In the genomic region with DNA sequence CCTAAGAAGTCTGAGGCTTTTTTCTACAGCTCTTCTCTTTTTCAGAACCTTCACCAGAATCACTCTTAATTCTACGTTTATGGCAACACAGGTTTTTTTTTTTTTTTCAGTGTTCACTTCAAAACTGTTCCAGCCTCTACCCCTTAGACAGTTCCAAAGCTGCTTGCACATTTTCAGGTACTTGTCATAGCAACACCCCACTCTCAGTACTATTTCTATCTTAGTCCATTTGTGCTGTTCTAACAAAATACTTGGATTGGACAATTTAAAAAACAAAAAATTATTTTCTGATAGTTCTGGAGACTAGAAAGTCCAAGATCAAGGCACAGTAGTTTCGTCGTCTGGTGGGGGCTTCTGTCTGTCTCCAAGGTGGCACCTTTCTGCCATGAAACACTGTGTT, we compare ENCODE assay signal across 36 cellular contexts.
DNase-seq lines count a peak whose midpoint lies in the region; ATAC-seq, FAIRE-seq and TF ChIP-seq lines count a peak whose summit lies in the region.
"Had no signal": no experiment of that assay in that cellular context is flagged by ENCODE, and none has a peak within 500 bp of the region (broad histone marks: within the 10 kb centered on the region; RNA-seq: fewer than 3 reads in every experiment).

No MANE protein-coding gene starts in this region.

- TF ChIP-seq RAD21 in K562 (CRISPR knock-in tag; conservative IDR thresholded peaks at IDR 0.05 in 1 of 2, IDR thresholded peaks at IDR 0.05 in 1 of 2), result no peak

- H3K36me3 ChIP-seq in HEK293 (ENCODE audit: control insufficient read depth in 2 of 2, insufficient read depth in 1 of 2, low read length in 2 of 2) (no peaks in the 10 kb centered on the region), KMS-11 (ENCODE audit: insufficient read depth) (no peaks in the 10 kb centered on the region), K562 (ENCODE audit: control insufficient read depth, insufficient read depth, low read length) (no peaks in the 10 kb centered on the region)
- H3K36me3 ChIP-seq: BE2C; BLaER1; BLaER1 treated with 17β-estradiol and CSF1 and Interleukin-3, amounts not matched to agents 10 nM and 100 nM had no signal

- no peak overlapping the region for H3K4me3 Mint-ChIP-seq in progenitor cell of endocrine pancreas (ENCODE audit: low read depth)
- H3K4me3 Mint-ChIP-seq: B cell; CD14-positive monocyte; CD4-positive, alpha-beta memory T cell; CD4-positive, alpha-beta T cell; CD4-positive, CD25-positive, alpha-beta regulatory T cell; CD8-positive, alpha-beta memory T cell; CD8-positive, alpha-beta T cell had no signal

- WGBS in K562 (ENCODE audit: insufficient coverage, low coverage, missing lambda C conversion rate), result 3% methylated on average over 3 of the region's 3 CpGs

- BruUV-seq in K562 (replicated peaks; lab: Mats Ljungman, UMichigan), result no TSS peak

- no peak overlapping the region for H3K27ac ChIP-seq in HEK293 (ENCODE audit: extremely low read depth, low read depth, low read length)
- no peak overlapping the region for H3K27ac ChIP-seq in KMS-11
- no peak overlapping the region for H3K27ac ChIP-seq in K562 (ENCODE audit: extremely low read depth, low read depth, low read length)
- H3K27ac ChIP-seq: 22Rv1; A549; BLaER1; BLaER1 treated with 17β-estradiol and CSF1 and Interleukin-3, amounts not matched to agents 10 nM and 100 nM; C4-2B had no signal

- peaks cover 24% of the 10 kb centered on the region for H3K9me3 Mint-ChIP-seq in progenitor cell of endocrine pancreas (ENCODE audit: low read depth)

- H3K4me2 ChIP-seq in KMS-11 (peak overlapping the region; percentile 10), K562 (ENCODE audit: insufficient read depth, low read length) (no peak overlapping the region)
- H3K4me2 ChIP-seq: A549; BLaER1; BLaER1 treated with 17β-estradiol and CSF1 and Interleukin-3, amounts not matched to agents 10 nM and 100 nM had no signal

- H3K27me3 Mint-ChIP-seq in progenitor cell of endocrine pancreas, result no peaks in the 10 kb centered on the region
- H3K27me3 Mint-ChIP-seq: B cell; CD4-positive, alpha-beta T cell; CD4-positive, CD25-positive, alpha-beta regulatory T cell; CD8-positive, alpha-beta memory T cell had no signal

- H3K27me3 ChIP-seq in KMS-11 (ENCODE audit: insufficient read depth, low read depth), result no peaks in the 10 kb centered on the region
- no peaks in the 10 kb centered on the region for H3K27me3 ChIP-seq in K562 (ENCODE audit: control insufficient read depth in 2 of 2, insufficient read depth in 2 of 2, low read length in 2 of 2)
- H3K27me3 ChIP-seq: BE2C; BLaER1; BLaER1 treated with 17β-estradiol and CSF1 and Interleukin-3, amounts not matched to agents 10 nM and 100 nM had no signal

- ATAC-seq in K562 (no peak), GM21390 (IDR thresholded peaks at IDR 0.05; ENCODE audit: unreplicated experiment) (no peak), GM21515 (IDR thresholded peaks at IDR 0.05; ENCODE audit: unreplicated experiment) (no peak)
- ATAC-seq: A549; CD8-positive, alpha-beta T cell had no signal

- TF ChIP-seq CTCF in HEK293 (tag by site-specific recombination; IDR thresholded peaks at IDR 0.05), result no peak
- TF ChIP-seq CTCF in KMS-11 (conservative IDR thresholded peaks at IDR 0.05; ENCODE audit: low read depth, low read length), result no peak
- no peak for TF ChIP-seq CTCF in K562 (IDR thresholded peaks at IDR 0.05 in 2 of 3, conservative IDR thresholded peaks at IDR 0.05 in 1 of 3; ENCODE audit: insufficient read depth in 2 of 3, low read depth in 1 of 3, low read length in 3 of 3)
- no peak for TF ChIP-seq CTCF in progenitor cell of endocrine pancreas (IDR thresholded peaks at IDR 0.05; ENCODE audit: unreplicated experiment)

- no peak for TF ChIP-seq POLR2A in K562 (conservative IDR thresholded peaks at IDR 0.05)

- DNase-seq in K562 (ENCODE audit: extremely low read depth in 1 of 4, low spot score in 3 of 4), result no peak
- no peak for DNase-seq in progenitor cell of endocrine pancreas (ENCODE audit: low spot score, unreplicated experiment)
- no peak for DNase-seq in stimulated activated CD4-positive, alpha-beta T cell treated with anti-CD3 and anti-CD28 coated beads, Interleukin-2, amount 100 ng/mL, for 24 hours
- no peak for DNase-seq in UCSD-AML1 (lab: John Stamatoyannopoulos, UW; ENCODE audit: unreplicated experiment)
- DNase-seq: 8988T; ACHN; AML-193; BE2C; C1 segment of cervical spinal cord; Caco-2; Calu3; CD4-positive, alpha-beta memory T cell; CD4-positive, alpha-beta T cell; CD4-positive, CD25-positive, alpha-beta regulatory T cell; CD8-positive, alpha-beta memory T cell; CD8-positive, alpha-beta T cell; COR-L47; DMS 273 treated with DMSO at 0.1 percent for 48 hours; DMS153; DMS53; DMS79; DMS79 treated with DMSO at 0.1 percent for 48 hours; DND-41; EL had no signal

- no peak overlapping the region; the same call in 1 of the 2 replicates for H2AFZ ChIP-seq in KMS-11 (ENCODE audit: low read depth)
- no peak overlapping the region for H2AFZ ChIP-seq in K562 (ENCODE audit: low read depth, low read length)

- no peak overlapping the region for H3K4me3 ChIP-seq in HEK293 (ENCODE audit: low read depth, low read length)
- H3K4me3 ChIP-seq in KMS-11 (IDR thresholded peaks at IDR 0.05; ENCODE audit: insufficient read depth, low read depth, low read length), result no peak overlapping the region
- H3K4me3 ChIP-seq in K562, result no peak overlapping the region
- H3K4me3 ChIP-seq: A549; BLaER1; BLaER1 treated with 17β-estradiol and CSF1 and Interleukin-3, amounts not matched to agents 10 nM and 100 nM had no signal

- H3K9ac ChIP-seq in KMS-11 (no peak overlapping the region), K562 (ENCODE audit: insufficient read depth in 1 of 2, low read depth in 2 of 2, low read length in 2 of 2) (no peak overlapping the region)
- H3K9ac ChIP-seq: BLaER1; BLaER1 treated with 17β-estradiol and CSF1 and Interleukin-3, amounts not matched to agents 10 nM and 100 nM had no signal

- intact Hi-C loops in K562 (cut with micrococcal nuclease), result no loop called here

- H3K27ac Mint-ChIP-seq in progenitor cell of endocrine pancreas, result peak overlapping the region; percentile 76
- H3K27ac Mint-ChIP-seq: B cell; CD14-positive monocyte; CD4-positive, alpha-beta memory T cell; CD4-positive, alpha-beta T cell; CD4-positive, CD25-positive, alpha-beta regulatory T cell; CD8-positive, alpha-beta T cell had no signal

- POLR2A ChIA-PET in HEK293 (lab: Yijun Ruan, JAX), result interaction anchor here (0.6 kb wide), 1 partner anchor 45 kb away, joined by 4 read pairs; no protein-coding TSS in a partner anchor
- POLR2A ChIA-PET in K562 (lab: Yijun Ruan, JAX), result no interaction called here

- CTCF ChIA-PET in HEK293 (lab: Yijun Ruan, JAX) (no interaction called here), K562 (lab: Yijun Ruan, JAX; ENCODE audit: low intra/inter-chr PET ratio) (no interaction called here)

- H3K4me1 ChIP-seq in HEK293 (ENCODE audit: control insufficient read depth, insufficient read depth, low read length) (peaks cover 9% of the 10 kb centered on the region), KMS-11 (ENCODE audit: low read depth, poor library complexity, severe bottlenecking) (peaks cover 48% of the 10 kb centered on the region), K562 (replicated peaks in 1 of 2; ENCODE audit: control insufficient read depth in 2 of 2, insufficient read depth in 2 of 2, low read length in 2 of 2) (no peaks in the 10 kb centered on the region)
- H3K4me1 ChIP-seq: A549, BE2C, BLaER1 had no signal

- no peak for TF ChIP-seq EP300 in K562 (IDR thresholded peaks at IDR 0.05; ENCODE audit: low read length)

- peaks cover 6% of the 10 kb centered on the region for H3K36me3 Mint-ChIP-seq in progenitor cell of endocrine pancreas (ENCODE audit: insufficient read depth)
- H3K36me3 Mint-ChIP-seq: CD14-positive monocyte; CD4-positive, alpha-beta memory T cell; CD4-positive, CD25-positive, alpha-beta regulatory T cell; CD8-positive, alpha-beta T cell had no signal

- H3K4me1 Mint-ChIP-seq in progenitor cell of endocrine pancreas (ENCODE audit: low read depth), result peaks cover 10% of the 10 kb centered on the region
- H3K4me1 Mint-ChIP-seq: B cell; CD14-positive monocyte; CD4-positive, CD25-positive, alpha-beta regulatory T cell had no signal

- no peaks in the 10 kb centered on the region for H4K20me1 ChIP-seq in KMS-11 (ENCODE audit: insufficient read depth)
- H4K20me1 ChIP-seq in K562 (replicated peaks; ENCODE audit: control insufficient read depth, insufficient read depth, low read length), result no peaks in the 10 kb centered on the region
- H4K20me1 ChIP-seq: BLaER1; BLaER1 treated with 17β-estradiol and CSF1 and Interleukin-3, amounts not matched to agents 10 nM and 100 nM had no signal

- no peak for FAIRE-seq in K562 (lab: Jason Lieb, UNC)
- FAIRE-seq: A204.1 had no signal

- in situ Hi-C loops in K562 (cut with MboI), result no loop called here

- H3K9me1 ChIP-seq in K562 (ENCODE audit: control insufficient read depth, insufficient read depth, low read length), result no peaks in the 10 kb centered on the region

- H3K79me2 ChIP-seq in KMS-11 (ENCODE audit: insufficient read depth, low read depth) (no peaks in the 10 kb centered on the region), K562 (ENCODE audit: control insufficient read depth, insufficient read depth, low read length) (no peaks in the 10 kb centered on the region)

- no peaks in the 10 kb centered on the region; the same call in 1 of the 2 replicates for H3K9me3 ChIP-seq in HEK293 (ENCODE audit: control insufficient read depth, insufficient read depth, low read depth, low read length)
- H3K9me3 ChIP-seq in K562 (replicated peaks; ENCODE audit: control insufficient read depth, insufficient read depth, low read depth, low read length), result no peaks in the 10 kb centered on the region
- H3K9me3 ChIP-seq: A549; BE2C; BLaER1; BLaER1 treated with 17β-estradiol and CSF1 and Interleukin-3, amounts not matched to agents 10 nM and 100 nM; Caco-2 had no signal

TF ChIP-seq in HEK293, 187 proteins besides CTCF, POLR2A, EP300 and RAD21:
- TF ChIP-seq ZNF707 (tag by site-specific recombination; IDR thresholded peaks at IDR 0.05), result peak; percentile 62; the same call in 1 of the 2 replicates
- TF ChIP-seq BCL11A (tag by site-specific recombination; IDR thresholded peaks at IDR 0.05; ENCODE audit: low read depth), result no peak
- TF ChIP-seq ZNF610 (tag by site-specific recombination; IDR thresholded peaks at IDR 0.05; ENCODE audit: borderline replicate concordance), result no peak

TF ChIP-seq in K562, 482 proteins besides CTCF, POLR2A, EP300 and RAD21:
- no peak for TF ChIP-seq KAT8 (IDR thresholded peaks at IDR 0.05; ENCODE audit: low read depth)
- TF ChIP-seq, protein P1, sequence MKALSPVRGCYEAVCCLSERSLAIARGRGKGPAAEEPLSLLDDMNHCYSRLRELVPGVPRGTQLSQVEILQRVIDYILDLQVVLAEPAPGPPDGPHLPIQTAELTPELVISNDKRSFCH (CRISPR knock-in tag; IDR thresholded peaks at IDR 0.05), result no peak
- TF ChIP-seq, protein P1 (tag; IDR thresholded peaks at IDR 0.05), result no peak
- TF ChIP-seq DDX20 (tag; IDR thresholded peaks at IDR 0.05; ENCODE audit: low read depth), result no peak
- TF ChIP-seq ZNF707 (CRISPR knock-in tag; conservative IDR thresholded peaks at IDR 0.05), result peak; percentile 57
- TF ChIP-seq PURB (CRISPR knock-in tag; IDR thresholded peaks at IDR 0.05; ENCODE audit: low read depth), result no peak
